Comparison of ENCODE assay signal across 2 cellular contexts in the genomic region with DNA sequence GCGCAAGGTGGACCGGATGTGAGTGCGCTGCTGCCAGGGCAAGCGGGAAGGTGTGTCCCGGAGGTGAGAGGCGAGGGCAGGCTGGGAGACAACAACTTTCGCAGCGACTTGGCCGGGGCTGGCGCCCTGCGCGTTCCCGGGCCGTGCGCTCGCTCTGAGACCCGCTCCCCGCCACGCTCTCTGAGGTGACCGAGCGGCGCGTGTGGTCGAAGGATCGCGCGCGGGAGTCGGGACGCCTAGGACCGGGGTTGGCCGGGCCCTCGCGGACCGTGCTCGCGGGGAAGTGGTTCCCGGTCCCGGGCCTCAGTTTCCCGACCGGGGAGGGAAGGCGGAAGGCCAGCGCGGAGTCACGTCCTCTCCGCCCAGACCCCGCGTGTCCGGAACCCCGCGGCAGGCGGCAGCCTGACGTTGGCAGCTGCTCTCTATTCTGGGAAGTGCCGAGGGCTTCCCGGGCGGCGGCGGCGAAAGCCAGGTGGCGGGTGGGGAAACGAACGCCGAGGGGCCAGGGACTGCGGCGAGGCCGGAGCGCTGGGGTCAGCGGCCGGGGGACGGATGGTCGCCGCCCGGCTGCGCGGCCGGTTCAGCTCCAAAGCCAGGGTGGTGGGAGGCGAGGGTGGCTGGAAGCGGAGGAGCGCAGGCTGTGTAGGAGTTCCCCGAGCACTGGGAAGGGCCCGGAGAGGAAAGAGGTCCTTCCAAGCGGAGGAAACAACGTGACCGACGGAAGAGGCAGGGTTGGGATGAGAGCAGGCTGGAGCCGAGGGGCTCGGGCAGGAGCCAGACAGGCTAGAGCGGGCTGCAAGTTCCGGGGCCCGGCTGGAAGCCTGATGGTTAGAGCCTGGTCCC.
TF ChIP-seq lines count a peak whose summit lies in the region.

No MANE protein-coding gene starts in this region.

TF ChIP-seq in IMR-90, 13 proteins besides CTCF, POLR2A, EP300 and RAD21:
- TF ChIP-seq FOS (IDR thresholded peaks at IDR 0.05; ENCODE audit: low read depth, low read length), result no peak
- TF ChIP-seq, protein P1, sequence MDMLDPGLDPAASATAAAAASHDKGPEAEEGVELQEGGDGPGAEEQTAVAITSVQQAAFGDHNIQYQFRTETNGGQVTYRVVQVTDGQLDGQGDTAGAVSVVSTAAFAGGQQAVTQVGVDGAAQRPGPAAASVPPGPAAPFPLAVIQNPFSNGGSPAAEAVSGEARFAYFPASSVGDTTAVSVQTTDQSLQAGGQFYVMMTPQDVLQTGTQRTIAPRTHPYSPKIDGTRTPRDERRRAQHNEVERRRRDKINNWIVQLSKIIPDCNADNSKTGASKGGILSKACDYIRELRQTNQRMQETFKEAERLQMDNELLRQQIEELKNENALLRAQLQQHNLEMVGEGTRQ (IDR thresholded peaks at IDR 0.05; ENCODE audit: low read depth, low read length), result no peak
- peak; percentile 30; the same call in 1 of the 2 replicates for TF ChIP-seq MAZ (IDR thresholded peaks at IDR 0.05; ENCODE audit: borderline replicate concordance, low read depth, low read length)
- TF ChIP-seq MAFK (IDR thresholded peaks at IDR 0.05; ENCODE audit: low read depth, low read length), result no peak
- TF ChIP-seq RFX5 (IDR thresholded peaks at IDR 0.05; ENCODE audit: low read depth, low read length), result no peak
- no peak for TF ChIP-seq SMC3 (IDR thresholded peaks at IDR 0.05; ENCODE audit: low read depth, low read length)
- TF ChIP-seq NFE2L2 (IDR thresholded peaks at IDR 0.05; ENCODE audit: low read depth, low read length), result no peak
- TF ChIP-seq MXI1 (IDR thresholded peaks at IDR 0.05; ENCODE audit: borderline replicate concordance, low read depth, low read length), result peak; percentile 55; the same call in 1 of the 2 replicates
- TF ChIP-seq RCOR1 (IDR thresholded peaks at IDR 0.05; ENCODE audit: insufficient replicate concordance, low read length), result no peak
- no peak for TF ChIP-seq BHLHE40 (IDR thresholded peaks at IDR 0.05; ENCODE audit: low read depth, low read length)
- TF ChIP-seq, protein P2, sequence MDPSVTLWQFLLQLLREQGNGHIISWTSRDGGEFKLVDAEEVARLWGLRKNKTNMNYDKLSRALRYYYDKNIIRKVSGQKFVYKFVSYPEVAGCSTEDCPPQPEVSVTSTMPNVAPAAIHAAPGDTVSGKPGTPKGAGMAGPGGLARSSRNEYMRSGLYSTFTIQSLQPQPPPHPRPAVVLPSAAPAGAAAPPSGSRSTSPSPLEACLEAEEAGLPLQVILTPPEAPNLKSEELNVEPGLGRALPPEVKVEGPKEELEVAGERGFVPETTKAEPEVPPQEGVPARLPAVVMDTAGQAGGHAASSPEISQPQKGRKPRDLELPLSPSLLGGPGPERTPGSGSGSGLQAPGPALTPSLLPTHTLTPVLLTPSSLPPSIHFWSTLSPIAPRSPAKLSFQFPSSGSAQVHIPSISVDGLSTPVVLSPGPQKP (IDR thresholded peaks at IDR 0.05; ENCODE audit: borderline replicate concordance, low read depth, low read length), result no peak
- TF ChIP-seq CHD1 (IDR thresholded peaks at IDR 0.05; ENCODE audit: low read depth, low read length), result no peak
- no peak for TF ChIP-seq CEBPB (IDR thresholded peaks at IDR 0.05; ENCODE audit: low read depth, low read length)

TF ChIP-seq in H1, 55 proteins besides CTCF, POLR2A, EP300 and RAD21:
- peak; percentile 98 for TF ChIP-seq KDM4A (IDR thresholded peaks at IDR 0.05; ENCODE audit: low read depth, low read length, severe bottlenecking)
- 0 out of 2 replicates have a peak, but pooled peaks have one; percentile 8 for TF ChIP-seq EGR1 (IDR thresholded peaks at IDR 0.05; ENCODE audit: borderline replicate concordance, low read depth, low read length)
- TF ChIP-seq, protein P3, sequence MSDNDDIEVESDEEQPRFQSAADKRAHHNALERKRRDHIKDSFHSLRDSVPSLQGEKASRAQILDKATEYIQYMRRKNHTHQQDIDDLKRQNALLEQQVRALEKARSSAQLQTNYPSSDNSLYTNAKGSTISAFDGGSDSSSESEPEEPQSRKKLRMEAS (IDR thresholded peaks at IDR 0.05), result peak; percentile 72
- no peak for TF ChIP-seq ZNF274 (IDR thresholded peaks at IDR 0.05; ENCODE audit: borderline replicate concordance, extremely low read depth, low read length)
- TF ChIP-seq, protein P4, sequence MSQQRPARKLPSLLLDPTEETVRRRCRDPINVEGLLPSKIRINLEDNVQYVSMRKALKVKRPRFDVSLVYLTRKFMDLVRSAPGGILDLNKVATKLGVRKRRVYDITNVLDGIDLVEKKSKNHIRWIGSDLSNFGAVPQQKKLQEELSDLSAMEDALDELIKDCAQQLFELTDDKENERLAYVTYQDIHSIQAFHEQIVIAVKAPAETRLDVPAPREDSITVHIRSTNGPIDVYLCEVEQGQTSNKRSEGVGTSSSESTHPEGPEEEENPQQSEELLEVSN (IDR thresholded peaks at IDR 0.05), result peak; percentile 82
- peak; percentile 43; the same call in 1 of the 2 replicates for TF ChIP-seq SUZ12 (IDR thresholded peaks at IDR 0.05; ENCODE audit: low read length)
- TF ChIP-seq HDAC2 (IDR thresholded peaks at IDR 0.05; ENCODE audit: borderline replicate concordance in 1 of 2, low read depth in 2 of 2, low read length in 2 of 2), result peak in 1 of 2 experiments; percentile 29; a peak in 1 of 4 replicates
- TF ChIP-seq RNF2 (IDR thresholded peaks at IDR 0.05; ENCODE audit: borderline replicate concordance, low read depth, low read length, missing control alignments, poor library complexity, severe bottlenecking), result peak; percentile 52
- peak; percentile 11; the same call in 1 of the 2 replicates for TF ChIP-seq CREB1 (IDR thresholded peaks at IDR 0.05)
- 0 out of 2 replicates have a peak, but pooled peaks have one; percentile 6 for TF ChIP-seq NRF1 (IDR thresholded peaks at IDR 0.05; ENCODE audit: low read depth, low read length)
- TF ChIP-seq KDM1A (IDR thresholded peaks at IDR 0.05; ENCODE audit: borderline replicate concordance, low read length), result peak; percentile 8; the same call in 1 of the 2 replicates
- TF ChIP-seq RBBP5 (IDR thresholded peaks at IDR 0.05; ENCODE audit: borderline replicate concordance, low read depth, low read length), result peak; percentile 97; the same call in 1 of the 2 replicates
- no peak for TF ChIP-seq CHD1 (IDR thresholded peaks at IDR 0.05; ENCODE audit: low read depth, low read length)
- no peak for TF ChIP-seq NANOG (IDR thresholded peaks at IDR 0.05; ENCODE audit: insufficient read depth, low read depth, low read length, poor library complexity, severe bottlenecking)
- TF ChIP-seq TAF1 (IDR thresholded peaks at IDR 0.05; ENCODE audit: low read depth, low read length), result 0 out of 2 replicates have a peak, but pooled peaks have one; percentile 12
- TF ChIP-seq ASH2L (IDR thresholded peaks at IDR 0.05; ENCODE audit: low read length), result peak; percentile 94
- TF ChIP-seq SIN3A (conservative IDR thresholded peaks at IDR 0.05 in 1 of 2, IDR thresholded peaks at IDR 0.05 in 1 of 2; ENCODE audit: low read depth in 1 of 2, low read length in 2 of 2), result peak in 1 of 2 experiments; percentile 14; a peak in 1 of 4 replicates
- no peak for TF ChIP-seq BRCA1 (IDR thresholded peaks at IDR 0.05; ENCODE audit: low read depth, low read length)
- 0 out of 2 replicates have a peak, but pooled peaks have one; percentile 5 for TF ChIP-seq PHF8 (conservative IDR thresholded peaks at IDR 0.05; ENCODE audit: low read depth, low read length)
- TF ChIP-seq SP4 (IDR thresholded peaks at IDR 0.05; ENCODE audit: low read length), result peak; percentile 19
- TF ChIP-seq TBP (IDR thresholded peaks at IDR 0.05; ENCODE audit: low read depth, low read length), result peak; percentile 28; the same call in 1 of the 2 replicates
